In the genomic region with DNA sequence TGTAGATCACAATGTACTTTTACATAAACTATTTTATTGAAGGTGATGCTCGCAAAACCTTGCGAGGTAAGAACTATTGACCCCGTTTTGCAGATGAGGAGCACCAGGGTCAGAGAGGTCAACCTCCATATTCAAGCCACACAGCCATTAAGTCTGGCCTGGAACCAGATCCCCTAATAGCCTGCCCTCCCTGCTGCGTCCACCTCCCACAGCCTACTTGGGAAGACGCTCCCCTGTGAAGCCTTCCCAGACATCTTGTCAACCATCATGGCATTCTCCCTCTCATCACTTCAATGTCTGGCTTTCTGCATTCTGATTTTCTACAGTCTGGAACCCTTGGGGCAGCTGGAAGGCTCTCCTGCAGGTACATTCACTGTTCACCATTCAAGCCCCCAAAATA, we compare ENCODE assay signal across 20 cellular contexts.
A peak's percentile ranks its signal among the peaks of the same experiment; 100 is the strongest.
DNase-seq lines count a peak whose midpoint lies in the region; ATAC-seq and TF ChIP-seq lines count a peak whose summit lies in the region.
"Had no signal": no experiment of that assay in that cellular context is flagged by ENCODE, and none has a peak within 500 bp of the region (broad histone marks: within the 10 kb centered on the region; RNA-seq: fewer than 3 reads in every experiment).

No MANE protein-coding gene starts in this region.

- intact Hi-C loops in left ventricle myocardium superior (cut with micrococcal nuclease): no loop called here
- intact Hi-C loops in left cardiac atrium (cut with DNase I): no loop called here
- intact Hi-C loops in ovary (cut with DNase I): no loop called here

- H3K36me3 ChIP-seq in neural progenitor cell (no peaks in the 10 kb centered on the region), ovary (no peaks in the 10 kb centered on the region)
- H3K36me3 ChIP-seq: cardiac muscle cell had no signal

- no peak for TF ChIP-seq EP300 in ovary (IDR thresholded peaks at IDR 0.05)

- H3K4me1 ChIP-seq in neural progenitor cell (no peaks in the 10 kb centered on the region), ovary (ENCODE audit: insufficient read depth) (no peaks in the 10 kb centered on the region)

- H3K36me3 Mint-ChIP-seq in osteocyte (ENCODE audit: unreplicated experiment) (peaks cover 2% of the 10 kb centered on the region), neural progenitor cell (no peaks in the 10 kb centered on the region)
- H3K36me3 Mint-ChIP-seq: memory B cell, naive B cell had no signal

- H3K9ac ChIP-seq in neural progenitor cell: no peak overlapping the region

- H3K79me2 ChIP-seq in neural progenitor cell (ENCODE audit: low read depth): no peaks in the 10 kb centered on the region

- no peaks in the 10 kb centered on the region for H3K27me3 ChIP-seq in neural progenitor cell
- H3K27me3 ChIP-seq in ovary: no peaks in the 10 kb centered on the region
- H3K27me3 ChIP-seq: cardiac muscle cell had no signal

- peak; percentile 4 for ATAC-seq in left ventricle myocardium superior
- no peak for ATAC-seq in left cardiac atrium
- ATAC-seq: activated T-cell treated with anti-CD3 and anti-CD28 coated beads, Interleukin-2, amount 50 U/mL, for 72 hours had no signal

- 92 to 93% (median 93%) methylated on average over 5 of the region's 5 CpGs for WGBS in ovary, 3 donors

- H3K4me1 Mint-ChIP-seq in osteocyte (ENCODE audit: unreplicated experiment): peaks cover 43% of the 10 kb centered on the region
- peaks cover 4% of the 10 kb centered on the region for H3K4me1 Mint-ChIP-seq in neural progenitor cell
- H3K4me1 Mint-ChIP-seq: memory B cell, naive B cell had no signal

- H3K4me3 ChIP-seq in coronary artery: no peak overlapping the region
- no peak overlapping the region for H3K4me3 ChIP-seq in neural progenitor cell
- H3K4me3 ChIP-seq in ovary: no peak overlapping the region
- H3K4me3 ChIP-seq: cardiac muscle cell had no signal

- H3K9me3 ChIP-seq in neural progenitor cell (ENCODE audit: low read depth): no peaks in the 10 kb centered on the region
- no peaks in the 10 kb centered on the region for H3K9me3 ChIP-seq in ovary
- H3K9me3 ChIP-seq: Caco-2 had no signal

- H2AFZ ChIP-seq in neural progenitor cell (replicated peaks): no peak overlapping the region

- no peak for TF ChIP-seq POLR2A in ovary (IDR thresholded peaks at IDR 0.05)

- no peaks in the 10 kb centered on the region for H3F3A ChIP-seq in neural progenitor cell (ENCODE audit: low read depth)

- no peak overlapping the region for H3K4me3 Mint-ChIP-seq in osteocyte (ENCODE audit: unreplicated experiment)
- H3K4me3 Mint-ChIP-seq in neural progenitor cell: no peak overlapping the region
- H3K4me3 Mint-ChIP-seq: activated naive CD4-positive, alpha-beta T cell treated with anti-CD3 and anti-CD28 coated beads for 36 hours; activated T-cell treated with anti-CD3 and anti-CD28 coated beads, Interleukin-2, amount 50 U/mL, for 72 hours; memory B cell; naive B cell had no signal

- no peak for DNase-seq in left ventricle myocardium superior
- DNase-seq in left cardiac atrium: no peak
- DNase-seq in coronary artery (ENCODE audit: low spot score): peak; percentile 68
- no peak for DNase-seq in osteocyte (ENCODE audit: extremely low spot score, unreplicated experiment)
- no peak for DNase-seq in NCI-H226
- no peak for DNase-seq in NCI-H1105 treated with DMSO at 0.1 percent for 48 hours (lab: John Stamatoyannopoulos, UW)
- no peak for DNase-seq in neural progenitor cell (ENCODE audit: low spot score)
- no peak for DNase-seq in ovary
- DNase-seq: activated CD4-positive, alpha-beta T cell treated with anti-CD3 and anti-CD28 coated beads for 48 hours; activated naive CD4-positive, alpha-beta T cell treated with anti-CD3 and anti-CD28 coated beads for 36 hours; activated T-cell treated with anti-CD3 and anti-CD28 coated beads, Interleukin-2, amount 50 U/mL, for 72 hours; amygdala; Caco-2; glutamatergic neuron; Karpas-422; MV-4-11; naive B cell; NCI-H1694 had no signal

- H3K4me2 ChIP-seq in neural progenitor cell: no peak overlapping the region

- H3K27ac Mint-ChIP-seq in osteocyte (ENCODE audit: unreplicated experiment) (peak overlapping the region; percentile 71), neural progenitor cell (no peak overlapping the region)
- H3K27ac Mint-ChIP-seq: activated naive CD4-positive, alpha-beta T cell treated with anti-CD3 and anti-CD28 coated beads for 36 hours; activated T-cell treated with anti-CD3 and anti-CD28 coated beads, Interleukin-2, amount 50 U/mL, for 72 hours; memory B cell; naive B cell had no signal

- H3K27me3 Mint-ChIP-seq in osteocyte (ENCODE audit: unreplicated experiment) (no peaks in the 10 kb centered on the region), neural progenitor cell (ENCODE audit: insufficient read depth, low read depth) (no peaks in the 10 kb centered on the region)

- H3K27ac ChIP-seq in coronary artery (peak overlapping the region; percentile 70 to 81), neural progenitor cell (no peak overlapping the region), ovary (no peak overlapping the region)
- H3K27ac ChIP-seq: cardiac muscle cell had no signal

- H4K20me1 ChIP-seq in neural progenitor cell (ENCODE audit: low read depth): no peaks in the 10 kb centered on the region

- no peak for TF ChIP-seq CTCF in coronary artery (IDR thresholded peaks at IDR 0.05)
- TF ChIP-seq CTCF in osteocyte (IDR thresholded peaks at IDR 0.05): no peak
- no peak for TF ChIP-seq CTCF in neural progenitor cell (IDR thresholded peaks at IDR 0.05)
- TF ChIP-seq CTCF in ovary (IDR thresholded peaks at IDR 0.05): no peak

- H3K9me3 Mint-ChIP-seq in osteocyte (ENCODE audit: unreplicated experiment): no peaks in the 10 kb centered on the region
- peaks cover 3% of the 10 kb centered on the region for H3K9me3 Mint-ChIP-seq in neural progenitor cell
- H3K9me3 Mint-ChIP-seq: activated naive CD4-positive, alpha-beta T cell treated with anti-CD3 and anti-CD28 coated beads for 36 hours; memory B cell had no signal

Comparison
In these comparisons a context has a peak if more than half of its experiments do, and no peak if none do; other contexts are left out.
1. H3K27ac ChIP-seq: peak in coronary artery (2 of 2); none in neural progenitor cell (single experiment) and ovary (0 of 2).